Comparison of ENCODE assay signal across 15 cellular contexts in the genomic region with DNA sequence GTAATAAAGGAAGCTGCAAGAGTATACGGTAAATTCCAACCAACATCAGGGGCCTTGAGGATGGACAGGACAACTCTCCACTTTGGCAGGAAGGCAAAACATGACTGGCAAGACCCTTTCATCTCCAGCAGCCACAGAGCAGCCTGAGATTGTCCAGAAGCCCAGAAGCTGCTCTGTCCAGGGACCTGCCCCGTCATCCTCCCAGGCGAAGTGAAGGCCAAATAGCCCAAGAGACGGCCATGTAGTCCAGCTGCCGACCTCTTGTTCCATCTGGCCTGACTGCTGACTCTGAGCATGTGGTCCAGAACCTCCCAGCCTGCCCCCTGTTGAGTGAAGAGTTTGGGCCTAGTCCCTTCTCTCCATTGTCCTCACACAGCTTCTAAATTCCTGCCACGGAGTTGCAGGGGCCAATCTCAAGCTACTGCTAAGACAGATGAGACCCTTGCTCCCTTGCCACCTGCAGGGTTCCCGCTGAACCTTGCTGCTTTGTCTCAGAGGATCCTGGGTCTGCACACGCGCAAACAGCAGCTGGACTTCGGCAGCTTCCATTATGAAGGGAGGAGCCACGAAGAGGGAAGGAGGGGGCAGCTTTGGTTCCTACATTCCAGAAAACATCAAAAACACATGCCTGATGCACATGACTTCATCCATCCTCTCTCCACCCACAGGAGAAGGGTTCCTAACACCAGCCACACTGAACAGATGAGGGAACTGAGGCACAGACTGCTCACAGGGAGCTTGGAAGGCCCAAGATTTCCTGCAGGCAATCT.
"Had no signal": no experiment of that assay in that cellular context is flagged by ENCODE, and none has a peak within 500 bp of the region (broad histone marks: within the 10 kb centered on the region; RNA-seq: fewer than 3 reads in every experiment).

No MANE protein-coding gene starts in this region.

- H3K27me3 Mint-ChIP-seq: activated CD4-positive, alpha-beta T cell treated with anti-CD3 and anti-CD28 coated beads for 36 hours; naive thymus-derived CD8-positive, alpha-beta T cell had no signal

- ATAC-seq: activated CD4-positive, alpha-beta T cell treated with anti-CD3 and anti-CD28 coated beads for 36 hours; mucosa of descending colon; naive thymus-derived CD8-positive, alpha-beta T cell; T-cell had no signal

- H3K9me3 Mint-ChIP-seq: activated CD4-positive, alpha-beta memory T cell treated with anti-CD3 and anti-CD28 coated beads, Interleukin-2, amount 10 ng/mL, durations not matched to agents 7 days and 5 days; naive thymus-derived CD8-positive, alpha-beta T cell; T-cell had no signal

- H3K27ac ChIP-seq: VCaP had no signal

- DNase-seq: activated CD4-positive, alpha-beta memory T cell treated with anti-CD3 and anti-CD28 coated beads, Interleukin-2, amount 10 ng/mL, durations not matched to agents 7 days and 5 days; activated CD4-positive, alpha-beta T cell treated with anti-CD3 and anti-CD28 coated beads for 36 hours; activated CD8-positive, alpha-beta memory T cell treated with anti-CD3 and anti-CD28 coated beads, Interleukin-2, amount 50 U/mL, for 4 hours; aorta; hippocampal formation; kidney glomerular epithelial cell; naive thymus-derived CD8-positive, alpha-beta T cell; stomach; T-cell; T1000 had no signal

- H3K9me3 ChIP-seq: mucosa of descending colon, stomach, uterus had no signal

- H3K4me3 Mint-ChIP-seq: activated CD4-positive, alpha-beta memory T cell treated with anti-CD3 and anti-CD28 coated beads, Interleukin-2, amount 10 ng/mL, durations not matched to agents 7 days and 5 days; activated CD4-positive, alpha-beta T cell treated with anti-CD3 and anti-CD28 coated beads for 36 hours; naive thymus-derived CD8-positive, alpha-beta T cell had no signal

- H3K36me3 Mint-ChIP-seq: naive thymus-derived CD8-positive, alpha-beta T cell; T-cell had no signal

- H3K27me3 ChIP-seq: stomach, uterus had no signal

- H3K4me3 ChIP-seq: lung, mucosa of descending colon, skin epidermis, stomach, uterus had no signal

- H3K27ac Mint-ChIP-seq: activated CD4-positive, alpha-beta memory T cell treated with anti-CD3 and anti-CD28 coated beads, Interleukin-2, amount 10 ng/mL, durations not matched to agents 7 days and 5 days; activated CD4-positive, alpha-beta T cell treated with anti-CD3 and anti-CD28 coated beads for 36 hours; T-cell had no signal
